In genomic region chr12:127280393-127281275, GRCh38 we compare ENCODE assay signal across 8 cellular contexts.
DNase-seq lines count a peak whose midpoint lies in the region; ATAC-seq and TF ChIP-seq lines count a peak whose summit lies in the region.

No MANE protein-coding gene starts in this region.

- no peaks in the 10 kb centered on the region for H3K27me3 ChIP-seq in SJCRH30

- H3K27ac ChIP-seq in SJCRH30, result no peak overlapping the region

- ATAC-seq in GM21390 (IDR thresholded peaks at IDR 0.05; ENCODE audit: unreplicated experiment) (peak; percentile 81), left ventricle myocardium superior (no peak), HG02840 (IDR thresholded peaks at IDR 0.05; ENCODE audit: low FRiP score, unreplicated experiment) (no peak)

- peak; percentile 43 for TF ChIP-seq CTCF in AG10803 (conservative IDR thresholded peaks at IDR 0.05; ENCODE audit: low read length)

- intact Hi-C loops in left ventricle myocardium superior (cut with micrococcal nuclease), result loop anchor here (10.0 kb wide), 1 partner anchor 166 kb away; no protein-coding TSS in a partner anchor

- no peaks in the 10 kb centered on the region for H3K4me1 ChIP-seq in SJCRH30

- H3K9me3 ChIP-seq in SJCRH30 (replicated peaks), result no peaks in the 10 kb centered on the region

- H3K4me3 ChIP-seq in AG10803 (ENCODE audit: low read length) (no peak overlapping the region), SJCRH30 (no peak overlapping the region)

- DNase-seq in AG10803 (ENCODE audit: low read depth), result no peak
- peak; percentile 12 for DNase-seq in NCI-H1092 (lab: John Stamatoyannopoulos, UW)
- DNase-seq in activated T-helper 9 cell treated with anti-CD3 and anti-CD28 coated beads, Interleukin-2, amount 50 U/mL, for 16 hours (ENCODE audit: low read depth), result peak; percentile 45
- DNase-seq in left ventricle myocardium superior, result peak; percentile 54
- peak; percentile 82 for DNase-seq in stimulated activated CD4-positive, alpha-beta T cell treated with anti-CD3 and anti-CD28 coated beads, Interleukin-15, amount 100 ng/mL, for 24 hours
- no peak for DNase-seq in SJCRH30

- H3K36me3 ChIP-seq in SJCRH30, result no peaks in the 10 kb centered on the region

Comparison
In these comparisons a context has a peak if more than half of its experiments do, and no peak if none do; other contexts are left out.
1. DNase-seq: peak in NCI-H1092 (single experiment), activated T-helper 9 cell treated with anti-CD3 and anti-CD28 coated beads, Interleukin-2, amount 50 U/mL, for 16 hours (single experiment), left ventricle myocardium superior (single experiment) and stimulated activated CD4-positive, alpha-beta T cell treated with anti-CD3 and anti-CD28 coated beads, Interleukin-15, amount 100 ng/mL, for 24 hours (single experiment); none in AG10803 (single experiment) and SJCRH30 (0 of 2).